ENCODE assay signal across 9 cellular contexts in genomic region chr16:75288596-75289120, GRCh38. TPM values are rescaled to one million over a fixed set of nuclear protein-coding genes. Genes with fewer than 3 reads are reported as not detected.
DNase-seq lines count a peak whose midpoint lies in the region; ATAC-seq, FAIRE-seq and TF ChIP-seq lines count a peak whose summit lies in the region.
"Had no signal": no experiment of that assay in that cellular context is flagged by ENCODE, and none has a peak within 500 bp of the region (broad histone marks: within the 10 kb centered on the region; RNA-seq: fewer than 3 reads in every experiment).

No MANE protein-coding gene starts in this region.

- FAIRE-seq in GM12878 (lab: Jason Lieb, UNC) (peak; percentile 83), GM12892 (lab: Jason Lieb, UNC) (no peak)

- H3K4me3 Mint-ChIP-seq in CD4-positive, alpha-beta memory T cell, result peak overlapping the region in 7 of 8 donors; percentile 37 to 82 (median 69)
- H3K4me3 Mint-ChIP-seq in T-helper 2 cell treated with Interferon-gamma antibody and Interleukin-4, amounts not matched to agents 5 μg/mL and 100 μg/mL, for 36 hours, result peak overlapping the region; percentile 28

- intact Hi-C loops in CD4-positive, alpha-beta memory T cell (cut with micrococcal nuclease), result no loop called here
- intact Hi-C loops in GM12878 (cut with micrococcal nuclease; ENCODE audit: unreplicated experiment), result no loop called here

- H2AFZ ChIP-seq in GM12878 (ENCODE audit: control insufficient read depth, low read depth, low read length), result no peak overlapping the region

- H3K27ac Mint-ChIP-seq in CD4-positive, alpha-beta memory T cell, result peak overlapping the region in 6 of 7 donors; percentile 12 to 93 (median 60)
- H3K27ac Mint-ChIP-seq in T-helper 2 cell treated with Interferon-gamma antibody and Interleukin-4, amounts not matched to agents 5 μg/mL and 100 μg/mL, for 36 hours, result peak overlapping the region; percentile 24

- H3K4me1 Mint-ChIP-seq in CD4-positive, alpha-beta memory T cell, result peaks cover 12 to 20% (median 15%) of the 10 kb centered on the region in 4 donors
- H3K4me1 Mint-ChIP-seq in T-helper 2 cell treated with Interferon-gamma antibody and Interleukin-4, amounts not matched to agents 5 μg/mL and 100 μg/mL, for 36 hours (ENCODE audit: low read depth), result peaks cover 19% of the 10 kb centered on the region

- no peak for TF ChIP-seq CTCF in GM12878 (IDR thresholded peaks at IDR 0.05 in 2 of 3, conservative IDR thresholded peaks at IDR 0.05 in 1 of 3; ENCODE audit: control insufficient read depth in 2 of 3, extremely low read depth in 1 of 3, insufficient read depth in 1 of 3, low read depth in 3 of 3, low read length in 3 of 3)

- H3K27me3 Mint-ChIP-seq in CD4-positive, alpha-beta memory T cell, result peaks cover 0 to 6% of the 10 kb centered on the region in 2 donors
- peaks cover 15% of the 10 kb centered on the region for H3K27me3 Mint-ChIP-seq in T-helper 2 cell treated with Interferon-gamma antibody and Interleukin-4, amounts not matched to agents 5 μg/mL and 100 μg/mL, for 36 hours (ENCODE audit: low read depth)

- TF ChIP-seq POLR2A in GM12878 (IDR thresholded peaks at IDR 0.05; ENCODE audit: low read depth, low read length) (no peak), GM12892 (IDR thresholded peaks at IDR 0.05; ENCODE audit: low read depth, low read length) (no peak)

- no peak overlapping the region for H3K27ac ChIP-seq in CD4-positive, alpha-beta memory T cell (ENCODE audit: low read depth, low read length)
- H3K27ac ChIP-seq in GM12878 (ENCODE audit: control insufficient read depth, insufficient read depth), result no peak overlapping the region
- H3K27ac ChIP-seq: SK-N-MC had no signal

- H3K4me2 ChIP-seq in GM12878 (ENCODE audit: control insufficient read depth, insufficient read depth), result no peak overlapping the region

- H3K9me3 ChIP-seq in CD4-positive, alpha-beta memory T cell (ENCODE audit: control insufficient read depth in 1 of 2, low read length in 2 of 2), result no peaks in the 10 kb centered on the region
- no peaks in the 10 kb centered on the region; the same call in 2 of the 3 replicates for H3K9me3 ChIP-seq in GM12878 (replicated peaks; ENCODE audit: control insufficient read depth, insufficient read depth, low read length)

- CTCF ChIA-PET in CD4-positive, alpha-beta memory T cell (lab: Charles Lee; ENCODE audit: partially characterized antibody), result interaction anchor here (2.2 kb wide), 1 partner anchor 55 kb away, joined by 7 read pairs; no protein-coding TSS in a partner anchor
- CTCF ChIA-PET in GM12878 (lab: Yijun Ruan, JAX), result interaction anchor here (0.8 to 1.3 kb wide), 2 partner anchors 22 to 55 kb away, joined by 3 read pairs; no protein-coding TSS in a partner anchor

- no peak for TF ChIP-seq RAD21 in GM12878 (IDR thresholded peaks at IDR 0.05; ENCODE audit: insufficient read depth, low read depth, low read length)

- H3K9me3 Mint-ChIP-seq in CD4-positive, alpha-beta memory T cell, result no peaks in the 10 kb centered on the region
- no peaks in the 10 kb centered on the region for H3K9me3 Mint-ChIP-seq in T-helper 2 cell treated with Interferon-gamma antibody and Interleukin-4, amounts not matched to agents 5 μg/mL and 100 μg/mL, for 36 hours

- H3K4me3 ChIP-seq in CD4-positive, alpha-beta memory T cell (ENCODE audit: low read length in 2 of 2), result no peak overlapping the region
- H3K4me3 ChIP-seq in GM12878, result no peak overlapping the region
- H3K4me3 ChIP-seq: SK-N-MC had no signal

- POLR2A ChIA-PET in CD4-positive, alpha-beta memory T cell (lab: Charles Lee; ENCODE audit: partially characterized antibody), result no interaction called here
- POLR2A ChIA-PET in GM12878 (lab: Charles Lee), result interaction anchor here (0.6 to 1.2 kb wide), 2 partner anchors 31 to 192 kb away, joined by 3 read pairs; no protein-coding TSS in a partner anchor

- peak in 1 of 2 experiments; percentile 19; a peak in 1 of 4 replicates for TF ChIP-seq EP300 in GM12878 (IDR thresholded peaks at IDR 0.05; ENCODE audit: borderline replicate concordance in 1 of 2, control insufficient read depth in 1 of 2, low read depth in 2 of 2, low read length in 2 of 2)

- H3K4me1 ChIP-seq in CD4-positive, alpha-beta memory T cell (ENCODE audit: insufficient read depth, low read length), result peaks cover 18% of the 10 kb centered on the region
- H3K4me1 ChIP-seq in GM12878 (ENCODE audit: control insufficient read depth, insufficient read depth, low read length), result peaks cover 10% of the 10 kb centered on the region

- SMC1A ChIA-PET in GM12878 (lab: Charles Lee; ENCODE audit: uncharacterized antibody, unreplicated experiment), result no interaction called here

- peaks cover 28 to 41% of the 10 kb centered on the region in 2 donors for H3K36me3 Mint-ChIP-seq in CD4-positive, alpha-beta memory T cell
- peaks cover 20% of the 10 kb centered on the region for H3K36me3 Mint-ChIP-seq in T-helper 2 cell treated with Interferon-gamma antibody and Interleukin-4, amounts not matched to agents 5 μg/mL and 100 μg/mL, for 36 hours (ENCODE audit: low read depth)

- no peaks in the 10 kb centered on the region for H4K20me1 ChIP-seq in GM12878 (ENCODE audit: control insufficient read depth, insufficient read depth)

- peaks cover 14% of the 10 kb centered on the region for H3K36me3 ChIP-seq in CD4-positive, alpha-beta memory T cell (ENCODE audit: insufficient read depth, low read length)
- H3K36me3 ChIP-seq in GM12878 (ENCODE audit: control insufficient read depth in 2 of 2, insufficient read depth in 2 of 2, low read length in 1 of 2), result no peaks in the 10 kb centered on the region

- peak; percentile 88 for ATAC-seq in GM12878

- no peaks in the 10 kb centered on the region for H3K27me3 ChIP-seq in CD4-positive, alpha-beta memory T cell (ENCODE audit: insufficient read depth, low read length)
- no peaks in the 10 kb centered on the region for H3K27me3 ChIP-seq in GM12878 (replicated peaks in 1 of 2; ENCODE audit: control insufficient read depth in 2 of 2, insufficient read depth in 2 of 2, low read length in 1 of 2)

- in situ Hi-C loops in GM12878 (cut with MboI), result no loop called here

- RAD21 ChIA-PET in GM12878 (lab: Charles Lee; ENCODE audit: unreplicated experiment), result interaction anchor here (2.1 kb wide), 1 partner anchor 91 kb away, joined by 5 read pairs; no protein-coding TSS in a partner anchor

- WGBS in GM12878 (ENCODE audit: insufficient coverage, insufficient replicate concordance, low lambda C conversion rate, missing lambda C conversion rate), result 67% methylated on average over 10 of the region's 10 CpGs

- no peaks in the 10 kb centered on the region for H3K79me2 ChIP-seq in GM12878 (ENCODE audit: control insufficient read depth, insufficient read depth, low read length)

- H3K9ac ChIP-seq in GM12878 (ENCODE audit: control insufficient read depth, insufficient read depth, low read length), result no peak overlapping the region

- DNase-seq in CD4-positive, alpha-beta memory T cell, result peak; percentile 70 to 79 (median 75)
- DNase-seq in T-helper 2 cell treated with Interferon-gamma antibody and Interleukin-4, amounts not matched to agents 5 μg/mL and 100 μg/mL, for 36 hours (ENCODE audit: low spot score), result peak; percentile 51
- DNase-seq in GM12878 (ENCODE audit: low read depth, low spot score) (peak; percentile 55), DMS53 treated with DMSO at 0.1 percent for 48 hours (lab: John Stamatoyannopoulos, UW; ENCODE audit: unreplicated experiment) (no peak), midbrain (lab: John Stamatoyannopoulos, UW) (no peak), NCI-H510A (lab: John Stamatoyannopoulos, UW) (no peak), GM12892 (ENCODE audit: insufficient read length) (no peak)
- DNase-seq in stimulated activated CD4-positive, alpha-beta T cell treated with anti-CD3 and anti-CD28 coated beads, Interleukin-12 subunit alpha, Interleukin-12 subunit beta, amount 100 ng/mL, for 4 hours, result peak; percentile 21

- BruUV-seq in GM12878 (replicated peaks; lab: Mats Ljungman, UMichigan), result no TSS peak

TF ChIP-seq in GM12878, 131 proteins besides CTCF, POLR2A, EP300 and RAD21 (continues in another document):
- TF ChIP-seq HDAC2 (IDR thresholded peaks at IDR 0.05) (no peak), SMAD5 (IDR thresholded peaks at IDR 0.05; ENCODE audit: low read depth) (no peak), CBX5 (IDR thresholded peaks at IDR 0.05; ENCODE audit: low read depth) (no peak), IKZF1 (conservative IDR thresholded peaks at IDR 0.05) (peak; percentile 27; the same call in 1 of the 2 replicates)

RNA-seq across cellular contexts. Expression of gene BCAR1, which starts 37.2 kb away (rescaled TPM):
- under 1 TPM in 1 of 2 experiments, not detected in 1; 0.36 TPM for total RNA-seq in CD4-positive, alpha-beta memory T cell
- polyA plus RNA-seq in CD4-positive, alpha-beta memory T cell, result under 1 TPM in 1 of 2 donors, not detected in 1; 0.30 TPM
- total RNA-seq in GM12878 (2013; cell fraction: nucleolus; rRNA removed), result 41.0 and 47.4 TPM in 2 replicates
- total RNA-seq in GM12878 (2014; rRNA removed) (4.5 and 5.4 TPM in 2 replicates), GM12878 (2014; rRNA removed; fragmentation: Illumina TruSeq; extraction: Trizol) (1.4 and 1.8 TPM in 2 replicates), GM12878 (2021) (10.7 and 14.1 TPM in 2 replicates)
- polyA plus RNA-seq in GM12878 (2011; ENCODE audit: low read depth), result 1.7 TPM
- polyA plus RNA-seq in GM12878 (2011; rRNA removed) (1.8 and 2.3 TPM in 2 replicates), GM12878 (2014; fragmentation: Illumina TruSeq; extraction: Trizol) (0.11 and 1.1 TPM in 2 replicates), GM12878 (2014; fragmentation: Nextera tagmentation; extraction: Ambion mirVana) (under 1 TPM in 1 of 2 experiments, not detected in 1; 0.13 TPM), GM12878 (2014; rRNA removed) (5.7 and 9.5 TPM in 2 replicates), GM12878 (2016; fragmentation: Nextera tagmentation; extraction: Ambion mirVana) (1 to 10 TPM; 2.8 to 5.4 TPM)
- 3.2 and 4.4 TPM in 2 replicates for polyA plus RNA-seq in GM12878 (2011; cell fraction: cytosol; rRNA removed)
- polyA plus RNA-seq in GM12878 (2011; cell fraction: nucleus; rRNA removed), result 20.1 and 28.7 TPM in 2 replicates
- polyA plus RNA-seq in GM12878 (2012), result 6.1 and 7.0 TPM in 2 replicates
- polyA minus RNA-seq in GM12878 (2011; rRNA and poly(A)+ RNA removed), result 4.2 and 5.8 TPM in 2 replicates
- polyA minus RNA-seq in GM12878 (2011; cell fraction: cytosol; rRNA and poly(A)+ RNA removed), result 2.5 and 3.5 TPM in 2 replicates
- 8.6 and 10.0 TPM in 2 replicates for polyA minus RNA-seq in GM12878 (2011; cell fraction: nucleus; rRNA and poly(A)+ RNA removed)
- polyA plus RNA-seq in GM12892 (2012; ENCODE audit: missing spikeins), result 1.5 TPM

Comparison
In these comparisons a context has a peak if more than half of its experiments do, and no peak if none do; other contexts are left out.
1. DNase-seq: peak in CD4-positive, alpha-beta memory T cell (5 of 5), T-helper 2 cell treated with Interferon-gamma antibody and Interleukin-4, amounts not matched to agents 5 μg/mL and 100 μg/mL, for 36 hours (single experiment), GM12878 (single experiment) and stimulated activated CD4-positive, alpha-beta T cell treated with anti-CD3 and anti-CD28 coated beads, Interleukin-12 subunit alpha, Interleukin-12 subunit beta, amount 100 ng/mL, for 4 hours (single experiment); none in DMS53 treated with DMSO at 0.1 percent for 48 hours (single experiment), midbrain (single experiment), NCI-H510A (single experiment) and GM12892 (single experiment).